8 cellular contexts compared by ENCODE assay signal in genomic region chr1:213989071-213989739, GRCh38. TPM values are rescaled to one million over a fixed set of nuclear protein-coding genes. Genes with fewer than 3 reads are reported as not detected.
A peak's percentile ranks its signal among the peaks of the same experiment; 100 is the strongest.
DNase-seq lines count a peak whose midpoint lies in the region; ATAC-seq lines count a peak whose summit lies in the region.

No MANE protein-coding gene starts in this region.

- no peak overlapping the region for H2AK5ac ChIP-seq in mesenchymal stem cell (ENCODE audit: low read length, severe bottlenecking)

- H3K79me1 ChIP-seq in mesenchymal stem cell (replicated peaks; ENCODE audit: low read length, poor library complexity, severe bottlenecking), result no peaks in the 10 kb centered on the region

- H2BK12ac ChIP-seq in mesenchymal stem cell (ENCODE audit: low read length in 2 of 2), result no peak overlapping the region

- DNase-seq in NCI-H345 treated with DMSO at 0.1 percent for 48 hours (lab: John Stamatoyannopoulos, UW; ENCODE audit: unreplicated experiment) (peak; percentile 49), mesenchymal stem cell (no peak), HT-29 (ENCODE audit: low spot score) (no peak)
- no peak for DNase-seq in activated effector memory CD4-positive, alpha-beta T cell treated with Interleukin-2 at 50 U/mL for 16 hours
- no peak for DNase-seq in activated CD4-positive, alpha-beta T cell treated with anti-CD3 and anti-CD28 coated beads for 4 hours

- no peaks in the 10 kb centered on the region for H3K36me3 ChIP-seq in mesenchymal stem cell (ENCODE audit: control insufficient read depth in 1 of 2, insufficient read depth in 2 of 2, low read depth in 1 of 2, low read length in 2 of 2)
- no peaks in the 10 kb centered on the region for H3K36me3 ChIP-seq in urinary bladder (ENCODE audit: insufficient read depth)

- peaks cover 14% of the 10 kb centered on the region for H3K4me1 ChIP-seq in mesenchymal stem cell (ENCODE audit: control insufficient read depth, insufficient read depth, low read depth, low read length)
- H3K4me1 ChIP-seq in urinary bladder (ENCODE audit: insufficient read depth), result no peaks in the 10 kb centered on the region

- no peak overlapping the region for H2BK120ac ChIP-seq in mesenchymal stem cell (ENCODE audit: low read depth, low read length)

- peaks cover 3% of the 10 kb centered on the region for H3K9me3 ChIP-seq in mesenchymal stem cell (ENCODE audit: control insufficient read depth, low read length)

- under 1% methylated on average over 35 of the region's 35 CpGs for WGBS in mesenchymal stem cell
- WGBS in urinary bladder, result 2% methylated on average over 35 of the region's 35 CpGs

- no peak overlapping the region for H2AFZ ChIP-seq in mesenchymal stem cell (ENCODE audit: low read depth, low read length)

- no peak overlapping the region for H3K14ac ChIP-seq in mesenchymal stem cell (ENCODE audit: low read length in 2 of 2)

- peak overlapping the region in 1 of 2 experiments; percentile 42 for H3K23ac ChIP-seq in mesenchymal stem cell (ENCODE audit: low read length in 2 of 2)

- no peak overlapping the region for H4K8ac ChIP-seq in mesenchymal stem cell (ENCODE audit: low read length)

- H2BK5ac ChIP-seq in mesenchymal stem cell (ENCODE audit: low read depth, low read length, poor library complexity, severe bottlenecking), result no peak overlapping the region

- H4K91ac ChIP-seq in mesenchymal stem cell (ENCODE audit: low read length), result no peak overlapping the region

- H3K9ac ChIP-seq in mesenchymal stem cell (ENCODE audit: low read length), result peak overlapping the region; percentile 85

- no peak overlapping the region for H2BK15ac ChIP-seq in mesenchymal stem cell (ENCODE audit: low read depth, poor library complexity, severe bottlenecking)

- H3K4me2 ChIP-seq in mesenchymal stem cell (ENCODE audit: low read length, poor library complexity, severe bottlenecking), result peak overlapping the region; percentile 92

- no peak overlapping the region for H3K18ac ChIP-seq in mesenchymal stem cell (ENCODE audit: low read depth in 1 of 2, low read length in 2 of 2)

- peak; percentile 56 for ATAC-seq in GM21529 (IDR thresholded peaks at IDR 0.05; ENCODE audit: unreplicated experiment)

- H3K27ac ChIP-seq in cingulate gyrus (ENCODE audit: low read depth, low read length) (peak overlapping the region; percentile 85), mesenchymal stem cell (ENCODE audit: low read length, poor library complexity, severe bottlenecking) (no peak overlapping the region), urinary bladder (ENCODE audit: low read depth) (peak overlapping the region; percentile 79)

- peaks cover 55 to 60% of the 10 kb centered on the region in 2 experiments for H3K27me3 ChIP-seq in mesenchymal stem cell (ENCODE audit: control insufficient read depth in 1 of 2, insufficient read depth in 1 of 2, low read length in 2 of 2)

- peak overlapping the region; percentile 32 to 85 for H3K4me3 ChIP-seq in mesenchymal stem cell (ENCODE audit: insufficient read depth in 1 of 2, low read depth in 1 of 2, low read length in 2 of 2)
- H3K4me3 ChIP-seq in urinary bladder (ENCODE audit: low read depth, low read length), result peak overlapping the region; percentile 60

- no peak overlapping the region for H3K4ac ChIP-seq in mesenchymal stem cell (ENCODE audit: low read depth in 1 of 2, low read length in 2 of 2)

RNA-seq across cellular contexts. Expression of gene PROX1, which starts 1.4 kb away (rescaled TPM):
- polyA plus RNA-seq in mesenchymal stem cell (2013, experiment 1 of 2), result 0.10 TPM
- polyA plus RNA-seq in mesenchymal stem cell (2013, experiment 2 of 2), result 0.11 TPM
- total RNA-seq in urinary bladder, result 15.9 TPM
- 1.4 TPM for polyA plus RNA-seq in urinary bladder
- total RNA-seq in HT-29 (2014; rRNA removed; shearing (Covaris generic)), result 0.94 and 1.0 TPM in 2 replicates
